Comparison of ENCODE assay signal across 18 cellular contexts in the genomic region with DNA sequence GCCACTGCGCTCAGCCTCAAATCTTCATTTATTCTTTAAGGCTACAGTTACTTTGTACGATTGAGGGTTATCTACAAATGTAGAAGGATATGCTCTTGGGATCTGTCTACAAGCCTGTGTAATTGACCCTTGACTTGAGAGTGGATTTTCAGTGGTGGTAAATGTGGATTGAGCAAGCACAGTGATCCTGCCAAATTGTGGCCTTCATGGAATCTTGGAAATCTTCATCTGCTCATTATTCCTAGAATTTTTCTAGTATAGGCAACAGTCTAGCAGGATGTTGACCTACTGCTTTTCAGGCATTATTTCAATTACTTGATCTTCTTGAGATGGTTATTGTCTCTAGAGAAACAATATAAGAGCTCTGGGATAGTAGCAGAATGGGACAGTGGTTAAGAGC.
A peak's percentile ranks its signal among the peaks of the same experiment; 100 is the strongest.
DNase-seq lines count a peak whose midpoint lies in the region; ATAC-seq and TF ChIP-seq lines count a peak whose summit lies in the region.
"Had no signal": no experiment of that assay in that cellular context is flagged by ENCODE, and none has a peak within 500 bp of the region (broad histone marks: within the 10 kb centered on the region; RNA-seq: fewer than 3 reads in every experiment).

No MANE protein-coding gene starts in this region.

- peaks cover 13% of the 10 kb centered on the region for H3K4me1 ChIP-seq in left ventricle myocardium inferior
- H3K4me1 ChIP-seq: BE2C, Caco-2 had no signal

- H3K27ac ChIP-seq in left ventricle myocardium inferior (replicated peaks): no peak overlapping the region
- H3K27ac ChIP-seq: 22Rv1, C4-2B, GM23248, HL-60 had no signal

- no peak overlapping the region for H3K4me3 ChIP-seq in left ventricle myocardium inferior
- no peak overlapping the region for H3K4me3 ChIP-seq in fibroblast of mammary gland (ENCODE audit: control insufficient read depth, low read depth, low read length)
- H3K4me3 ChIP-seq: GM23248 had no signal

- no peaks in the 10 kb centered on the region for H3K27me3 ChIP-seq in left ventricle myocardium inferior (ENCODE audit: low read depth)
- H3K27me3 ChIP-seq: BE2C had no signal

- H3K36me3 ChIP-seq in left ventricle myocardium inferior: no peaks in the 10 kb centered on the region
- H3K36me3 ChIP-seq: BE2C had no signal

- TF ChIP-seq CTCF in left ventricle myocardium inferior (IDR thresholded peaks at IDR 0.05; ENCODE audit: borderline replicate concordance): no peak
- no peak for TF ChIP-seq CTCF in fibroblast of mammary gland (conservative IDR thresholded peaks at IDR 0.05; ENCODE audit: control insufficient read depth, insufficient read depth, low read depth, low read length)

- ATAC-seq in Right ventricle myocardium inferior: peak; percentile 63
- peak; percentile 91 for ATAC-seq in sciatic nerve
- ATAC-seq: CD8-positive, alpha-beta T cell; HCT116 had no signal

- no peaks in the 10 kb centered on the region for H3K9me3 ChIP-seq in left ventricle myocardium inferior (replicated peaks)
- H3K9me3 ChIP-seq: BE2C, Caco-2 had no signal

- intact Hi-C loops in Right ventricle myocardium inferior (cut with DNase I) (no loop called here), left ventricle myocardium inferior (cut with micrococcal nuclease) (no loop called here), sciatic nerve (cut with DNase I) (no loop called here)

- DNase-seq in Right ventricle myocardium inferior (ENCODE audit: missing footprints) (no peak), left ventricle myocardium inferior (no peak), GM03348 (ENCODE audit: low spot score) (peak; percentile 52), fibroblast of mammary gland (ENCODE audit: low read depth) (peak; percentile 33), sciatic nerve (ENCODE audit: low spot score) (no peak), NOMO-1 treated with DMSO at 0.1 percent for 48 hours (lab: John Stamatoyannopoulos, UW; ENCODE audit: unreplicated experiment) (no peak), AG08396 (ENCODE audit: low spot score) (no peak), HPDE6-E6E7 (ENCODE audit: extremely low spot score) (no peak)
- DNase-seq: BE2C; Caco-2; CD8-positive, alpha-beta T cell; DND-41; GF-D8; GM23248 had no signal

Comparison
In these comparisons a context has a peak if more than half of its experiments do, and no peak if none do; other contexts are left out.
1. DNase-seq: peak in GM03348 (single experiment) and fibroblast of mammary gland (single experiment); none in Right ventricle myocardium inferior (single experiment), left ventricle myocardium inferior (single experiment), sciatic nerve (single experiment), NOMO-1 treated with DMSO at 0.1 percent for 48 hours (single experiment), AG08396 (single experiment) and HPDE6-E6E7 (single experiment).